10 cellular contexts compared by ENCODE assay signal in the genomic region with DNA sequence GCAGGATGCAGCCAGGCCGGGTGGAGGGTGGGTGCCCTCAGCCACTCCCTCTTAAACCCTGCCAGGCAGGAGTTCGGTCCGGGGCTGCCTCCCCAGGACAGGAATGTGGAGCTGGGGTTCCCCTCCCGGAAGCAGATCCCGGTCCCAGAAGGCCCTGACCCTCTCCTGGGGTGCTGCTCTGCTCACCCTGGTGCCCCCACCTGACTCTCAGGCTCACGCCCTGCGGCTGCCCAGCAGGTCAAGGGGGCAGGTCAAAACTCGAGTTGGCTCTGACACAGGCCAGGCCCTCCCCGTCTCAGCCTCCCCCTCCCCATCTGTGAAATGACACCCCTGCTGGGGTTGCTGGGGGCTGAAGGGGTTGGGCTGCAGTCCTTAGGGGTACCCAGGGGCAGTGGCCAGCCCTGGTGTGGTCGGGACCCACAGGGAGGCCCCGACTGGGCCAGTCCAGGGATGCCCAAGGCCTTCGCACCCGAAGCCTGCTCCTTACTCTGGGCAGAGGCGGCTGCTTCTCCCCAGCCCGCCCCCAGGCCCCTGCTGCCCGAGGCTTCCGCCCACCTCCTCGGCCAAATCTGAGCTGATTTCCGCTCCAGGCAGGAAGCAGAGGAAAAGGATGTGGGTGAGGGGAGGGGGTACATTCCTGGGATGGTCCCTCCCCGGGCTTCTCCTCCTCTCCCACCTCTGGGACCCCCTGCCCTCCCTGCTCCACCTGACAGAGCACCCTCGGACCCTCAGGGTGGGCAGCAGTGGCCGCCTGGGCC. TPM values are rescaled to one million over a fixed set of nuclear protein-coding genes. Genes with fewer than 3 reads are reported as not detected.
DNase-seq lines count a peak whose midpoint lies in the region; ATAC-seq, FAIRE-seq and TF ChIP-seq lines count a peak whose summit lies in the region.
"Had no signal": no experiment of that assay in that cellular context is flagged by ENCODE, and none has a peak within 500 bp of the region (broad histone marks: within the 10 kb centered on the region; RNA-seq: fewer than 3 reads in every experiment).

No MANE protein-coding gene starts in this region.

- no peak overlapping the region for H3K4me3 ChIP-seq in mucosa of descending colon

- no peak for TF ChIP-seq POLR2A in H54 (IDR thresholded peaks at IDR 0.05; ENCODE audit: low read depth, low read length)

- POLR2A ChIA-PET in T-cell (lab: Charles Lee) = no interaction called here

- no peaks in the 10 kb centered on the region for H3K9me3 Mint-ChIP-seq in stimulated activated naive CD8-positive, alpha-beta T cell treated with anti-CD3 and anti-CD28 coated beads, Interleukin-15, amount 100 ng/mL, for 72 hours
- H3K9me3 Mint-ChIP-seq in dendritic cell treated with granulocyte-macrophage colony-stimulating factor and Interleukin-4, amounts not matched to agents 40 ng/mL and 50 ng/mL, for 4 days = no peaks in the 10 kb centered on the region
- H3K9me3 Mint-ChIP-seq in T-cell = no peaks in the 10 kb centered on the region
- H3K9me3 Mint-ChIP-seq: activated B cell treated with CpG ODN at 0.5 μM for 24 hours had no signal

- no peak overlapping the region for H3K27ac Mint-ChIP-seq in stimulated activated naive CD8-positive, alpha-beta T cell treated with anti-CD3 and anti-CD28 coated beads, Interleukin-15, amount 100 ng/mL, for 72 hours
- peak overlapping the region; percentile 32 for H3K27ac Mint-ChIP-seq in dendritic cell treated with granulocyte-macrophage colony-stimulating factor and Interleukin-4, amounts not matched to agents 40 ng/mL and 50 ng/mL, for 4 days
- no peak overlapping the region for H3K27ac Mint-ChIP-seq in T-cell
- H3K27ac Mint-ChIP-seq: activated B cell treated with CpG ODN at 0.5 μM for 24 hours had no signal

- H3K4me3 Mint-ChIP-seq in stimulated activated naive CD8-positive, alpha-beta T cell treated with anti-CD3 and anti-CD28 coated beads, Interleukin-15, amount 100 ng/mL, for 72 hours = peak overlapping the region in 1 of 2 donors; percentile 64
- no peak overlapping the region for H3K4me3 Mint-ChIP-seq in dendritic cell treated with granulocyte-macrophage colony-stimulating factor and Interleukin-4, amounts not matched to agents 40 ng/mL and 50 ng/mL, for 4 days
- H3K4me3 Mint-ChIP-seq in T-cell = peak overlapping the region in 1 of 3 donors; percentile 45

- CTCF ChIA-PET in T-cell (lab: Charles Lee) = interaction anchor here in 1 of 2 donors (0.6 kb wide), 1 partner anchor 98 kb away, joined by 3 read pairs; no protein-coding TSS in a partner anchor

- no peaks in the 10 kb centered on the region for H3K36me3 Mint-ChIP-seq in dendritic cell treated with granulocyte-macrophage colony-stimulating factor and Interleukin-4, amounts not matched to agents 40 ng/mL and 50 ng/mL, for 4 days (ENCODE audit: low read depth)
- H3K36me3 Mint-ChIP-seq in T-cell = no peaks in the 10 kb centered on the region

- FAIRE-seq in H54 (lab: Jason Lieb, UNC) = no peak

- TF ChIP-seq CTCF in mucosa of descending colon (IDR thresholded peaks at IDR 0.05) = no peak

- no peaks in the 10 kb centered on the region for H3K9me3 ChIP-seq in mucosa of descending colon

- peaks cover 45% of the 10 kb centered on the region for H3K4me1 Mint-ChIP-seq in stimulated activated naive CD8-positive, alpha-beta T cell treated with anti-CD3 and anti-CD28 coated beads, Interleukin-15, amount 100 ng/mL, for 72 hours
- H3K4me1 Mint-ChIP-seq in dendritic cell treated with granulocyte-macrophage colony-stimulating factor and Interleukin-4, amounts not matched to agents 40 ng/mL and 50 ng/mL, for 4 days (ENCODE audit: low read depth) = peaks cover 49% of the 10 kb centered on the region
- H3K4me1 Mint-ChIP-seq in T-cell = peaks cover 0 to 19% (median 11%) of the 10 kb centered on the region in 3 donors

- DNase-seq in stimulated activated naive CD8-positive, alpha-beta T cell treated with anti-CD3 and anti-CD28 coated beads, Interleukin-15, amount 100 ng/mL, for 72 hours = peak; percentile 14 to 31
- DNase-seq in stimulated activated naive CD8-positive, alpha-beta T cell treated with anti-CD3 and anti-CD28 coated beads, Interleukin-15, Interleukin-2, amounts not matched to agents 100 U/mL and 50 U/mL, for 24 hours = no peak
- peak in 2 of 3 donors; percentile 65 to 66 for DNase-seq in mucosa of descending colon
- DNase-seq in middle frontal gyrus (ENCODE audit: extremely low spot score, low spot score) = no peak
- no peak for DNase-seq in T-cell
- DNase-seq in H54 (ENCODE audit: insufficient read length, low spot score) = no peak
- DNase-seq: activated B cell treated with CpG ODN at 0.5 μM for 24 hours had no signal

- intact Hi-C loops in dendritic cell treated with granulocyte-macrophage colony-stimulating factor and Interleukin-4, amounts not matched to agents 40 ng/mL and 50 ng/mL, for 4 days (cut with micrococcal nuclease) = no loop called here
- intact Hi-C loops in mucosa of descending colon (cut with DNase I, micrococcal nuclease) = no loop called here

- no peak for ATAC-seq in stimulated activated naive CD8-positive, alpha-beta T cell treated with anti-CD3 and anti-CD28 coated beads, Interleukin-15, amount 100 ng/mL, for 72 hours
- no peak for ATAC-seq in stimulated activated naive CD8-positive, alpha-beta T cell treated with anti-CD3 and anti-CD28 coated beads, Interleukin-15, Interleukin-2, amounts not matched to agents 100 U/mL and 50 U/mL, for 24 hours
- ATAC-seq in mucosa of descending colon (no peak), T-cell (replicated peaks in 1 of 4) (no peak), HG02798 (IDR thresholded peaks at IDR 0.05; ENCODE audit: poor library complexity, unreplicated experiment) (no peak)

- H3K27me3 Mint-ChIP-seq in stimulated activated naive CD8-positive, alpha-beta T cell treated with anti-CD3 and anti-CD28 coated beads, Interleukin-15, amount 100 ng/mL, for 72 hours = peaks cover 11% of the 10 kb centered on the region
- H3K27me3 Mint-ChIP-seq in dendritic cell treated with granulocyte-macrophage colony-stimulating factor and Interleukin-4, amounts not matched to agents 40 ng/mL and 50 ng/mL, for 4 days = peaks cover 67% of the 10 kb centered on the region
- H3K27me3 Mint-ChIP-seq in T-cell = no peaks in the 10 kb centered on the region
- H3K27me3 Mint-ChIP-seq: activated B cell treated with CpG ODN at 0.5 μM for 24 hours had no signal

- no peaks in the 10 kb centered on the region for H3K36me3 ChIP-seq in mucosa of descending colon (ENCODE audit: low read depth)
- H3K36me3 ChIP-seq: brain microvascular endothelial cell had no signal

- H3K4me1 ChIP-seq in mucosa of descending colon (ENCODE audit: low read depth) = peaks cover 63% of the 10 kb centered on the region

RNA-seq across cellular contexts. Expression of a gene that starts 3.9 kb away (rescaled TPM):
- total RNA-seq in mucosa of descending colon (100 to 1,000 TPM in 2 of 3 donors, 10 to 100 TPM in 1; 61.4 to 171 (median 146) TPM), T-cell (1 to 10 TPM in 4 of 5 donors, under 1 TPM in 1; 0.55 to 2.7 (median 1.7) TPM)

RNA-seq across cellular contexts. Expression of a gene that starts 28.4 kb away (rescaled TPM):
- total RNA-seq in mucosa of descending colon = 10 to 100 TPM; 23.3 to 48.6 (median 45.3) TPM
- total RNA-seq in T-cell = 1 to 10 TPM; 2.2 to 5.6 (median 3.2) TPM

RNA-seq across cellular contexts. Expression of a gene that starts 50.8 kb away (rescaled TPM):
- 10 to 100 TPM; 52.9 to 66.2 (median 60.5) TPM for total RNA-seq in mucosa of descending colon
- total RNA-seq in T-cell = 10 to 100 TPM; 36.1 to 62.2 (median 58.8) TPM

RNA-seq across cellular contexts. Expression of a gene that starts 54.9 kb away (rescaled TPM):
- total RNA-seq in mucosa of descending colon = not detected
- total RNA-seq in T-cell = under 1 TPM in 1 of 5 donors, not detected in 4; 0.54 TPM
- total RNA-seq: activated B cell treated with CpG ODN at 0.5 μM for 24 hours had no signal

Comparison
In these comparisons a context has a peak if more than half of its experiments do, and no peak if none do; other contexts are left out.
1. DNase-seq: peak in stimulated activated naive CD8-positive, alpha-beta T cell treated with anti-CD3 and anti-CD28 coated beads, Interleukin-15, amount 100 ng/mL, for 72 hours (2 of 2) and mucosa of descending colon (2 of 3); none in stimulated activated naive CD8-positive, alpha-beta T cell treated with anti-CD3 and anti-CD28 coated beads, Interleukin-15, Interleukin-2, amounts not matched to agents 100 U/mL and 50 U/mL, for 24 hours (single experiment), middle frontal gyrus (single experiment), T-cell (0 of 34) and H54 (single experiment).
2. RNA of a gene that starts 3.9 kb away (total RNA-seq): 61.4 to 171 TPM in mucosa of descending colon; 0.55 to 2.7 TPM in T-cell; every median in the first group is over 10 times any median in the second.